In the genomic region with DNA sequence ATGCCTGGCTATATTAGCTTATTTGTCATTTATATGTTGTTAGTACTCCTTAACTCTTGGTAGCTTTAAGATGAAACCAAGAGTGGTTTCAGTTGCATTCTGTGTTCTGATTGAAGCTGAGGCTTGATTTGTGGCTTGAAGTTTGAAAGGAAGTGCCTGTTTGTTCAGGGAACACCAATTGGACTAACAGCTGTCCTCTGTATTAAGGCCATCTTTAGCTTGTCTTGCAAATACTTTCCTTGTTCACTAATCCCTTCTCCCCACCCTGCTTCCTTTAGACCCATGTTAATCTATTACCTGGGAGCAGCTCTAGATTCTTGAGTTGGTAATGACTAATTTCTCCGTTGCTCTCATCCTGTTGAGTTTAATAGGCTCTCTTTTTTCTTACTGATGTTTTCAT, we compare ENCODE assay signal across 14 cellular contexts. TPM values are rescaled to one million over a fixed set of nuclear protein-coding genes. Genes with fewer than 3 reads are reported as not detected.
DNase-seq lines count a peak whose midpoint lies in the region; ATAC-seq, FAIRE-seq and TF ChIP-seq lines count a peak whose summit lies in the region.
"Had no signal": no experiment of that assay in that cellular context is flagged by ENCODE, and none has a peak within 500 bp of the region (broad histone marks: within the 10 kb centered on the region; RNA-seq: fewer than 3 reads in every experiment).

No MANE protein-coding gene starts in this region.

- POLR2A ChIA-PET in IMR-90 (lab: Charles Lee; ENCODE audit: unreplicated experiment) = no interaction called here
- POLR2A ChIA-PET in naive thymus-derived CD4-positive, alpha-beta T cell (lab: Charles Lee) = interaction anchor here (0.6 to 33.2 kb wide), 7 partner anchors 6 to 268 kb away, joined by 3 to 862 read pairs (median 5); a partner anchor contains a TSS

- H4K91ac ChIP-seq in IMR-90 (ENCODE audit: insufficient read depth, low read depth, low read length) = no peak overlapping the region

- H3K36me3 ChIP-seq in IMR-90 (ENCODE audit: control insufficient read depth, insufficient read depth, low read length) (no peaks in the 10 kb centered on the region), body of pancreas (replicated peaks in 1 of 2; ENCODE audit: insufficient read depth in 1 of 2, low read depth in 2 of 2) (no peaks in the 10 kb centered on the region)
- H3K36me3 ChIP-seq in naive thymus-derived CD4-positive, alpha-beta T cell (ENCODE audit: control insufficient read depth in 2 of 3, insufficient read depth in 3 of 3, low read length in 3 of 3) = no peaks in the 10 kb centered on the region

- dilution Hi-C loops in IMR-90 (cut with HindIII; ENCODE audit: low sequenced_read_pairs, unreplicated experiment) = no loop called here

- in situ Hi-C loops in IMR-90 (cut with MboI; ENCODE audit: low sequenced_read_pairs) = no loop called here

- no peak for TF ChIP-seq POLR2A in IMR-90 (IDR thresholded peaks at IDR 0.05; ENCODE audit: low read depth, low read length)
- TF ChIP-seq POLR2A in body of pancreas (IDR thresholded peaks at IDR 0.05) = no peak

- no TSS peak for BruUV-seq in IMR-90 (replicated peaks; lab: Mats Ljungman, UMichigan)

- no peak overlapping the region for H4K8ac ChIP-seq in IMR-90 (ENCODE audit: low read depth in 2 of 2, low read length in 2 of 2)

- ATAC-seq in IMR-90 (ENCODE audit: low read depth) = no peak
- ATAC-seq in body of pancreas = no peak
- peak; percentile 33 for ATAC-seq in naive thymus-derived CD4-positive, alpha-beta T cell
- ATAC-seq in HG03571 (IDR thresholded peaks at IDR 0.05; ENCODE audit: unreplicated experiment) = no peak

- H3K27ac Mint-ChIP-seq in activated CD4-positive, alpha-beta T cell treated with anti-CD3 and anti-CD28 coated beads, Interleukin-2, amount 10 ng/mL, durations not matched to agents 24 days and 14 days = no peak overlapping the region
- peak overlapping the region in 6 of 9 donors; percentile 48 to 95 (median 84) for H3K27ac Mint-ChIP-seq in naive thymus-derived CD4-positive, alpha-beta T cell

- H3K79me1 ChIP-seq in IMR-90 (ENCODE audit: low read depth in 1 of 2, low read length in 2 of 2) = peaks cover 24 to 65% of the 10 kb centered on the region in 2 experiments

- DNase-seq in activated CD4-positive, alpha-beta T cell treated with anti-CD3 and anti-CD28 coated beads, Interleukin-2, amount 10 ng/mL, durations not matched to agents 24 days and 14 days = peak; percentile 69
- DNase-seq in activated CD4-positive, alpha-beta T cell treated with anti-CD3 and anti-CD28 coated beads for 48 hours = no peak
- no peak for DNase-seq in IMR-90
- DNase-seq in body of pancreas = no peak
- peak in 5 of 9 donors; percentile 34 to 52 (median 46) for DNase-seq in naive thymus-derived CD4-positive, alpha-beta T cell
- no peak for DNase-seq in RKO (ENCODE audit: low spot score)
- no peak for DNase-seq in frontal cortex (ENCODE audit: low spot score in 2 of 2)
- DNase-seq: activated CD4-positive, alpha-beta T cell treated with anti-CD3 and anti-CD28 coated beads, Interleukin-2, amount 50 U/mL, for 1 hour; amygdala; NCI-H187; testis had no signal

- no peak overlapping the region for H3K56ac ChIP-seq in IMR-90 (ENCODE audit: extremely low read depth, insufficient read depth, low read length)

- peaks cover 15% of the 10 kb centered on the region for H3K27me3 Mint-ChIP-seq in activated CD4-positive, alpha-beta T cell treated with anti-CD3 and anti-CD28 coated beads, Interleukin-2, amount 10 ng/mL, durations not matched to agents 24 days and 14 days
- peaks cover 0 to 31% (median 0%) of the 10 kb centered on the region in 5 donors for H3K27me3 Mint-ChIP-seq in naive thymus-derived CD4-positive, alpha-beta T cell

- H2AK9ac ChIP-seq in IMR-90 (replicated peaks; ENCODE audit: low read depth, low read length, poor library complexity) = no peak overlapping the region

- WGBS in IMR-90 (ENCODE audit: extremely low coverage in 2 of 2, insufficient read length in 1 of 2), 2 experiments = no CpG with 5 or more reads among the region's 1 CpG
- WGBS in body of pancreas, 2 donors = 13 to 18% methylated on average over 1 of the region's 1 CpG

- H4K20me1 ChIP-seq in IMR-90 (ENCODE audit: insufficient read depth, low read length) = 0 out of 2 replicates have a peak, but pooled peaks cover 9% of the 10 kb centered on the region

- H3K27me3 ChIP-seq in IMR-90 (ENCODE audit: control insufficient read depth, insufficient read depth, low read length) (no peaks in the 10 kb centered on the region), body of pancreas (no peaks in the 10 kb centered on the region)
- no peaks in the 10 kb centered on the region for H3K27me3 ChIP-seq in naive thymus-derived CD4-positive, alpha-beta T cell (ENCODE audit: control insufficient read depth in 2 of 2, insufficient read depth in 2 of 2, low read length in 2 of 2)
- H3K27me3 ChIP-seq: testis had no signal

- H3K9me1 ChIP-seq in IMR-90 (ENCODE audit: insufficient read depth, low read length) = peaks cover 29% of the 10 kb centered on the region

- no peak overlapping the region for H3K27ac ChIP-seq in IMR-90 (ENCODE audit: insufficient read depth, low read length)
- peak overlapping the region; percentile 40 to 79 (median 56) for H3K27ac ChIP-seq in body of pancreas
- H3K27ac ChIP-seq in naive thymus-derived CD4-positive, alpha-beta T cell (ENCODE audit: low read depth, low read length) = peak overlapping the region; percentile 41
- H3K27ac ChIP-seq: parathyroid adenoma, testis had no signal

- no peak overlapping the region for H4K5ac ChIP-seq in IMR-90 (ENCODE audit: low read depth, low read length)

- CTCF ChIA-PET in IMR-90 (lab: Yijun Ruan, JAX) = interaction anchor here (0.9 to 3.3 kb wide), 5 partner anchors 13 to 842 kb away, joined by 3 to 14 read pairs (median 3); a partner anchor contains a TSS
- CTCF ChIA-PET in naive thymus-derived CD4-positive, alpha-beta T cell (lab: Charles Lee) = interaction anchor here (0.7 to 26.6 kb wide), 6 partner anchors 10 to 270 kb away, joined by 3 to 673 read pairs (median 4); a partner anchor contains a TSS

- intact Hi-C loops in activated CD4-positive, alpha-beta T cell treated with anti-CD3 and anti-CD28 coated beads, Interleukin-2, amount 10 ng/mL, durations not matched to agents 24 days and 14 days (cut with micrococcal nuclease) = no loop called here
- intact Hi-C loops in IMR-90 (cut with micrococcal nuclease) = no loop called here
- intact Hi-C loops in body of pancreas (cut with DNase I) = no loop called here
- intact Hi-C loops in naive thymus-derived CD4-positive, alpha-beta T cell (cut with micrococcal nuclease) = loop anchor here (1.0 to 5.0 kb wide), 3 partner anchors 12 to 1278 kb away; a partner anchor contains a TSS

- no peak overlapping the region for H2BK5ac ChIP-seq in IMR-90 (ENCODE audit: low read depth, low read length, poor library complexity, severe bottlenecking)

- FAIRE-seq in frontal cortex (lab: Jason Lieb, UNC) = no peak
- FAIRE-seq: islet of Langerhans had no signal

- H3K9me3 Mint-ChIP-seq in activated CD4-positive, alpha-beta T cell treated with anti-CD3 and anti-CD28 coated beads, Interleukin-2, amount 10 ng/mL, durations not matched to agents 24 days and 14 days = no peaks in the 10 kb centered on the region
- peaks cover 0 to 2% (median 0%) of the 10 kb centered on the region in 11 donors for H3K9me3 Mint-ChIP-seq in naive thymus-derived CD4-positive, alpha-beta T cell

- H3K4me1 ChIP-seq in IMR-90 (ENCODE audit: control insufficient read depth, insufficient read depth, low read length) = peaks cover 13% of the 10 kb centered on the region
- H3K4me1 ChIP-seq in body of pancreas = peaks cover 75% of the 10 kb centered on the region
- H3K4me1 ChIP-seq in naive thymus-derived CD4-positive, alpha-beta T cell (ENCODE audit: control insufficient read depth in 2 of 2, insufficient read depth in 2 of 2, low read length in 2 of 2) = peaks cover 69 to 87% of the 10 kb centered on the region in 2 donors
- H3K4me1 ChIP-seq: parathyroid adenoma had no signal

- H3K36me3 Mint-ChIP-seq in activated CD4-positive, alpha-beta T cell treated with anti-CD3 and anti-CD28 coated beads, Interleukin-2, amount 10 ng/mL, durations not matched to agents 24 days and 14 days (ENCODE audit: low read depth) = no peaks in the 10 kb centered on the region
- peaks cover 0 to 10% (median 0%) of the 10 kb centered on the region in 5 donors for H3K36me3 Mint-ChIP-seq in naive thymus-derived CD4-positive, alpha-beta T cell

- TF ChIP-seq CTCF in IMR-90 (conservative IDR thresholded peaks at IDR 0.05; ENCODE audit: low read depth, low read length) = no peak
- no peak for TF ChIP-seq CTCF in body of pancreas (IDR thresholded peaks at IDR 0.05)

- no peak overlapping the region for H3K9ac ChIP-seq in IMR-90 (ENCODE audit: low read depth, low read length)
- H3K9ac ChIP-seq: parathyroid adenoma had no signal

- no peak overlapping the region for H2AFZ ChIP-seq in IMR-90 (replicated peaks; ENCODE audit: low read length, poor library complexity)
- H2AFZ ChIP-seq: parathyroid adenoma had no signal

- no peak overlapping the region for H3K23ac ChIP-seq in IMR-90 (ENCODE audit: low read depth, low read length)

- H3K9me3 ChIP-seq in IMR-90 (ENCODE audit: control insufficient read depth, insufficient read depth, low read length) = no peaks in the 10 kb centered on the region
- no peaks in the 10 kb centered on the region for H3K9me3 ChIP-seq in body of pancreas
- no peaks in the 10 kb centered on the region for H3K9me3 ChIP-seq in naive thymus-derived CD4-positive, alpha-beta T cell (ENCODE audit: control insufficient read depth in 2 of 3, low read length in 3 of 3)
- H3K9me3 ChIP-seq: testis had no signal

- H3K4me3 ChIP-seq in IMR-90 (ENCODE audit: insufficient read depth, low read depth, low read length) (no peak overlapping the region), body of pancreas (no peak overlapping the region)
- H3K4me3 ChIP-seq in naive thymus-derived CD4-positive, alpha-beta T cell (ENCODE audit: low read length) = peak overlapping the region; percentile 7
- H3K4me3 ChIP-seq: testis had no signal

- H2BK120ac ChIP-seq in IMR-90 (ENCODE audit: low read depth, low read length) = no peak overlapping the region

- TF ChIP-seq RAD21 in IMR-90 (IDR thresholded peaks at IDR 0.05; ENCODE audit: low read length) = no peak

- peak overlapping the region; percentile 66; the same call in 1 of the 2 replicates for H3K14ac ChIP-seq in IMR-90 (replicated peaks; ENCODE audit: low read depth, low read length)

- H2AK5ac ChIP-seq in IMR-90 (ENCODE audit: low read depth, low read length) = 0 out of 2 replicates have a peak overlapping the region, but pooled peaks have one; percentile 29

- H3K18ac ChIP-seq in IMR-90 (ENCODE audit: low read depth, low read length) = no peak overlapping the region

- H3K4me3 Mint-ChIP-seq in activated CD4-positive, alpha-beta T cell treated with anti-CD3 and anti-CD28 coated beads, Interleukin-2, amount 10 ng/mL, durations not matched to agents 24 days and 14 days = no peak overlapping the region
- peak overlapping the region in 9 of 10 donors; percentile 45 to 95 (median 91) for H3K4me3 Mint-ChIP-seq in naive thymus-derived CD4-positive, alpha-beta T cell

- no peak overlapping the region; the same call in 2 of the 3 replicates for H2BK15ac ChIP-seq in IMR-90 (ENCODE audit: low read depth, low read length)

- no peak overlapping the region for H3K4ac ChIP-seq in IMR-90 (ENCODE audit: low read depth, low read length)

- peak overlapping the region; percentile 46 for H2BK20ac ChIP-seq in IMR-90 (ENCODE audit: low read depth, low read length)

- H3K4me2 ChIP-seq in IMR-90 (ENCODE audit: low read depth, low read length) = no peak overlapping the region

- H3K4me1 Mint-ChIP-seq in activated CD4-positive, alpha-beta T cell treated with anti-CD3 and anti-CD28 coated beads, Interleukin-2, amount 10 ng/mL, durations not matched to agents 24 days and 14 days = peaks cover 25% of the 10 kb centered on the region
- peaks cover 30 to 66% (median 62%) of the 10 kb centered on the region in 7 donors for H3K4me1 Mint-ChIP-seq in naive thymus-derived CD4-positive, alpha-beta T cell

RNA-seq across cellular contexts. Expression of a gene that starts 13.4 kb away (rescaled TPM):
- 0.68 and 0.85 TPM in 2 replicates for total RNA-seq in activated CD4-positive, alpha-beta T cell treated with anti-CD3 and anti-CD28 coated beads, Interleukin-2, amount 10 ng/mL, durations not matched to agents 24 days and 14 days
- 43.9 and 88.3 TPM in 2 replicates for total RNA-seq in IMR-90 (2012; rRNA removed)
- 10.7 and 12.5 TPM in 2 replicates for polyA plus RNA-seq in IMR-90 (2012; rRNA removed)
- 2.7 and 5.4 TPM in 2 replicates for polyA plus RNA-seq in IMR-90 (2012; cell fraction: cytosol; rRNA removed)
- 3.5 and 9.3 TPM in 2 replicates for polyA plus RNA-seq in IMR-90 (2012; cell fraction: nucleus; rRNA removed; ENCODE audit: low replicate concordance)
- total RNA-seq in body of pancreas = 100 to 1,000 TPM in 1 of 2 donors, 10 to 100 TPM in 1; 90.0 to 210 TPM
- total RNA-seq in naive thymus-derived CD4-positive, alpha-beta T cell = 100 to 1,000 TPM in 4 of 5 experiments, 10 to 100 TPM in 1; 13.1 to 179 (median 135) TPM
- polyA plus RNA-seq in naive thymus-derived CD4-positive, alpha-beta T cell = 100 to 1,000 TPM in 1 of 2 donors, 10 to 100 TPM in 1; 98.9 to 102 TPM
- total RNA-seq in frontal cortex = 26.5 TPM

Comparison
In these comparisons a context has a peak if more than half of its experiments do, and no peak if none do; other contexts are left out.
1. DNase-seq: peak in activated CD4-positive, alpha-beta T cell treated with anti-CD3 and anti-CD28 coated beads, Interleukin-2, amount 10 ng/mL, durations not matched to agents 24 days and 14 days (single experiment) and naive thymus-derived CD4-positive, alpha-beta T cell (5 of 9); none in activated CD4-positive, alpha-beta T cell treated with anti-CD3 and anti-CD28 coated beads for 48 hours (single experiment), IMR-90 (single experiment), body of pancreas (0 of 4), RKO (single experiment) and frontal cortex (0 of 2).
2. intact Hi-C loops: an anchor here in naive thymus-derived CD4-positive, alpha-beta T cell (1.0 to 5.0 kb wide); none called in activated CD4-positive, alpha-beta T cell treated with anti-CD3 and anti-CD28 coated beads, Interleukin-2, amount 10 ng/mL, durations not matched to agents 24 days and 14 days, IMR-90 and body of pancreas.